In the genomic region with DNA sequence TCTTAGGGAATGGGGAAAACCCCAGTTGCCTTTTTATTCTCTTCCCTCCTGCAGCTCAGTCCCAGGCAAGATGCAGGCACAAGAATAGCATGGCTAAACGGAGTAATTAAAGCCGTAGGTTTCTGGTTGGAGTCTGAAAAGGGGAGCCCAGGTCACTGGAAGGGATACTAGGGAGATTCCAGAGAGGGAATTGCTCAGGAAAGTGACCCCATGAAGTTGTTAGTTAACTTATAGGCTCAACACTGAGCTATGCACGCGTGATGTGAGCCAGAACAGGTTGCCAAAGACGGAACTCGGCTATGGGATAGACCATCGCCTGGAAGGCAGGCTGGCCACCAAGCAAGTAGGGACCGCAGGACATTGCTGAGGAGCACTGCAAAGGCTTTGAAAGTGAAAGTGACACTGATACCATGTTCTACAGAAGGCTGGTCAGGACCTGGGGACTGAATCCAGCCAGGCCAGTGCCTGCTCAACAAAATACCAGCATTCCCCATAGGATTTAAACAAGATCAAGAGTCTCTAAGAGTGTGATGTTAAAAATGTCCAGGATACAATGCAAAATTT, we compare ENCODE assay signal across 21 cellular contexts. TPM values are rescaled to one million over a fixed set of nuclear protein-coding genes. Genes with fewer than 3 reads are reported as not detected.
DNase-seq lines count a peak whose midpoint lies in the region; ATAC-seq, FAIRE-seq and TF ChIP-seq lines count a peak whose summit lies in the region.
"Had no signal": no experiment of that assay in that cellular context is flagged by ENCODE, and none has a peak within 500 bp of the region (broad histone marks: within the 10 kb centered on the region; RNA-seq: fewer than 3 reads in every experiment).

No MANE protein-coding gene starts in this region.

- CTCF ChIA-PET in GM12878 (lab: Yijun Ruan, JAX) (interaction anchor here (0.8 to 6.3 kb wide), 5 partner anchors 9 to 41 kb away, joined by 3 to 55 read pairs (median 4); no protein-coding TSS in a partner anchor), HEK293T (lab: Yijun Ruan, JAX) (no interaction called here)

- no peak for TF ChIP-seq EP300 in GM12878 (IDR thresholded peaks at IDR 0.05; ENCODE audit: borderline replicate concordance in 1 of 2, control insufficient read depth in 1 of 2, low read depth in 2 of 2, low read length in 2 of 2)

- intact Hi-C loops in GM12878 (cut with micrococcal nuclease; ENCODE audit: unreplicated experiment), result no loop called here

- H3K4me3 ChIP-seq in GM12865 (ENCODE audit: low read depth, low read length) (no peak overlapping the region), GM12878 (no peak overlapping the region), skeletal muscle tissue (ENCODE audit: low read length in 3 of 3) (peak overlapping the region; percentile 60 to 69 (median 64))
- H3K4me3 ChIP-seq: BLaER1, esophagus muscularis mucosa, HAP-1, upper lobe of left lung had no signal

- ATAC-seq in GM12878 (peak; percentile 75), left lobe of liver (peak; percentile 86), GM21717 (IDR thresholded peaks at IDR 0.05; ENCODE audit: unreplicated experiment) (no peak)

- SMC1A ChIA-PET in GM12878 (lab: Charles Lee; ENCODE audit: uncharacterized antibody, unreplicated experiment), result interaction anchor here (1.6 to 12.9 kb wide), 4 partner anchors 12 to 49 kb away, joined by 5 to 239 read pairs (median 91); no protein-coding TSS in a partner anchor

- H3K4me1 ChIP-seq in GM12878 (ENCODE audit: control insufficient read depth, insufficient read depth, low read length) (peaks cover 37% of the 10 kb centered on the region), skeletal muscle tissue (ENCODE audit: control insufficient read depth in 3 of 3, insufficient read depth in 3 of 3, low read length in 3 of 3) (peaks cover 25 to 30% (median 30%) of the 10 kb centered on the region in 3 donors)
- H3K4me1 ChIP-seq: HAP-1 had no signal

- H3K79me2 ChIP-seq in GM12878 (ENCODE audit: control insufficient read depth, insufficient read depth, low read length), result peaks cover 82% of the 10 kb centered on the region

- TF ChIP-seq POLR2A in GM12878 (IDR thresholded peaks at IDR 0.05; ENCODE audit: low read depth, low read length), result no peak

- RAD21 ChIA-PET in GM12878 (lab: Charles Lee; ENCODE audit: unreplicated experiment), result interaction anchor here (0.8 to 8.0 kb wide), 5 partner anchors 11 to 83 kb away, joined by 3 to 98 read pairs (median 3); no protein-coding TSS in a partner anchor

- TF ChIP-seq CTCF in GM12865 (IDR thresholded peaks at IDR 0.05; ENCODE audit: insufficient read depth, low read depth, low read length, missing control alignments), result no peak
- no peak for TF ChIP-seq CTCF in GM12878 (IDR thresholded peaks at IDR 0.05 in 2 of 3, conservative IDR thresholded peaks at IDR 0.05 in 1 of 3; ENCODE audit: control insufficient read depth in 2 of 3, extremely low read depth in 1 of 3, insufficient read depth in 1 of 3, low read depth in 3 of 3, low read length in 3 of 3)

- peak overlapping the region; percentile 65 for H3K4me2 ChIP-seq in GM12878 (ENCODE audit: control insufficient read depth, insufficient read depth)
- H3K4me2 ChIP-seq: BLaER1 had no signal

- BruUV-seq in GM12878 (replicated peaks; lab: Mats Ljungman, UMichigan), result no TSS peak

- POLR2A ChIA-PET in GM12878 (lab: Charles Lee), result interaction anchor here (0.8 to 1.8 kb wide), 3 partner anchors 10 to 48 kb away, joined by 3 to 9 read pairs (median 3); a partner anchor contains a TSS
- POLR2A ChIA-PET in HEK293T (lab: Yijun Ruan, JAX), result no interaction called here

- H3K9me3 ChIP-seq in GM12878 (replicated peaks; ENCODE audit: control insufficient read depth, insufficient read depth, low read length), result no peaks in the 10 kb centered on the region
- H3K9me3 ChIP-seq in skeletal muscle tissue (ENCODE audit: control insufficient read depth in 3 of 3, low read length in 3 of 3), result no peaks in the 10 kb centered on the region
- H3K9me3 ChIP-seq: BLaER1, esophagus muscularis mucosa, HAP-1, upper lobe of left lung had no signal

- peak overlapping the region; percentile 24; the same call in 1 of the 2 replicates for H3K27ac ChIP-seq in GM12878 (ENCODE audit: control insufficient read depth, insufficient read depth)
- H3K27ac ChIP-seq in skeletal muscle tissue (ENCODE audit: low read depth, low read length), result peak overlapping the region; percentile 70
- H3K27ac ChIP-seq: BLaER1, esophagus muscularis mucosa, HL-60 had no signal

- H3K36me3 ChIP-seq in GM12878 (ENCODE audit: control insufficient read depth in 2 of 2, insufficient read depth in 2 of 2, low read length in 1 of 2), result no peaks in the 10 kb centered on the region
- H3K36me3 ChIP-seq in skeletal muscle tissue (ENCODE audit: control insufficient read depth in 3 of 3, insufficient read depth in 3 of 3, low read length in 3 of 3), result no peaks in the 10 kb centered on the region
- H3K36me3 ChIP-seq: esophagus muscularis mucosa, HAP-1, upper lobe of left lung had no signal

- no peaks in the 10 kb centered on the region for H4K20me1 ChIP-seq in GM12878 (ENCODE audit: control insufficient read depth, insufficient read depth)

- no peak overlapping the region for H2AFZ ChIP-seq in GM12878 (ENCODE audit: control insufficient read depth, low read depth, low read length)

- no peak overlapping the region for H3K9ac ChIP-seq in GM12878 (ENCODE audit: control insufficient read depth, insufficient read depth, low read length)
- peak overlapping the region; percentile 55 to 63 (median 59) for H3K9ac ChIP-seq in skeletal muscle tissue (ENCODE audit: low read depth in 1 of 3, low read length in 3 of 3)
- H3K9ac ChIP-seq: BLaER1 had no signal

- DNase-seq in GM12865 (ENCODE audit: low read depth), result peak; percentile 45
- DNase-seq in GM12878 (ENCODE audit: low read depth, low spot score), result no peak
- DNase-seq in left lobe of liver (ENCODE audit: low spot score), result no peak
- DNase-seq in AG08396 (ENCODE audit: low spot score), result no peak
- DNase-seq in HEK293T (ENCODE audit: extremely low spot score), result no peak
- no peak for DNase-seq in LoVo (ENCODE audit: low spot score)
- DNase-seq: DMS79; mesendoderm; NCI-H187; NCI-H69; nucleus accumbens; RPMI8226; stimulated activated CD8-positive, alpha-beta memory T cell treated with anti-CD3 and anti-CD28 coated beads, Interleukin-4, amount 100 ng/mL, for 48 hours; T-helper 1 cell; upper lobe of left lung had no signal

- FAIRE-seq in GM12878 (lab: Jason Lieb, UNC), result no peak

- 84% methylated on average over 8 of the region's 8 CpGs for WGBS in GM12878 (ENCODE audit: insufficient coverage, insufficient replicate concordance, low lambda C conversion rate, missing lambda C conversion rate)

- no peak for TF ChIP-seq RAD21 in GM12878 (IDR thresholded peaks at IDR 0.05; ENCODE audit: insufficient read depth, low read depth, low read length)

- in situ Hi-C loops in GM12878 (cut with MboI), result no loop called here

- H3K27me3 ChIP-seq in GM12878 (replicated peaks in 1 of 2; ENCODE audit: control insufficient read depth in 2 of 2, insufficient read depth in 2 of 2, low read length in 1 of 2) (no peaks in the 10 kb centered on the region), skeletal muscle tissue (ENCODE audit: control insufficient read depth in 3 of 3, insufficient read depth in 3 of 3, low read length in 3 of 3) (no peaks in the 10 kb centered on the region)
- H3K27me3 ChIP-seq: BLaER1, esophagus muscularis mucosa, upper lobe of left lung had no signal

RNA-seq across cellular contexts. Expression of a gene that starts 7.3 kb away (rescaled TPM):
- total RNA-seq in GM12878 (2013; cell fraction: nucleolus; rRNA removed), result 108 TPM in 2 replicates
- total RNA-seq in GM12878 (2014; rRNA removed), result 36.0 and 45.0 TPM in 2 replicates
- 32.7 and 36.8 TPM in 2 replicates for total RNA-seq in GM12878 (2014; rRNA removed; fragmentation: Illumina TruSeq; extraction: Trizol)
- 62.6 and 67.5 TPM in 2 replicates for total RNA-seq in GM12878 (2021)
- polyA plus RNA-seq in GM12878 (2011; ENCODE audit: low read depth), result 22.3 TPM
- polyA plus RNA-seq in GM12878 (2011; rRNA removed), result 47.1 and 51.8 TPM in 2 replicates
- polyA plus RNA-seq in GM12878 (2011; cell fraction: cytosol; rRNA removed), result 30.7 and 31.1 TPM in 2 replicates
- 37.9 and 44.2 TPM in 2 replicates for polyA plus RNA-seq in GM12878 (2011; cell fraction: nucleus; rRNA removed)
- polyA plus RNA-seq in GM12878 (2012), result 15.6 and 22.4 TPM in 2 replicates
- polyA plus RNA-seq in GM12878 (2014; fragmentation: Illumina TruSeq; extraction: Trizol), result 36.8 and 47.7 TPM in 2 replicates
- 1 to 10 TPM; 5.5 to 5.6 TPM for polyA plus RNA-seq in GM12878 (2014; fragmentation: Nextera tagmentation; extraction: Ambion mirVana)
- 31.2 and 35.1 TPM in 2 replicates for polyA plus RNA-seq in GM12878 (2014; rRNA removed)
- polyA plus RNA-seq in GM12878 (2016; fragmentation: Nextera tagmentation; extraction: Ambion mirVana), result 10 to 100 TPM; 50.6 to 54.4 TPM
- polyA minus RNA-seq in GM12878 (2011; rRNA and poly(A)+ RNA removed), result 61.9 and 69.6 TPM in 2 replicates
- 24.6 and 24.9 TPM in 2 replicates for polyA minus RNA-seq in GM12878 (2011; cell fraction: cytosol; rRNA and poly(A)+ RNA removed)
- 20.8 and 29.6 TPM in 2 replicates for polyA minus RNA-seq in GM12878 (2011; cell fraction: nucleus; rRNA and poly(A)+ RNA removed)
- 27.6 TPM for total RNA-seq in left lobe of liver
- 21.9 TPM for total RNA-seq in skeletal muscle tissue

RNA-seq across cellular contexts. Expression of a gene that starts 47.7 kb away (rescaled TPM):
- 581 and 595 TPM in 2 replicates for total RNA-seq in GM12878 (2013; cell fraction: nucleolus; rRNA removed)
- total RNA-seq in GM12878 (2014; rRNA removed) (228 and 270 TPM in 2 replicates), GM12878 (2014; rRNA removed; fragmentation: Illumina TruSeq; extraction: Trizol) (248 and 251 TPM in 2 replicates), GM12878 (2021) (222 and 244 TPM in 2 replicates), left lobe of liver (74.5 TPM), skeletal muscle tissue (291 TPM)
- polyA plus RNA-seq in GM12878 (2011; ENCODE audit: low read depth), result 164 TPM
- polyA plus RNA-seq in GM12878 (2011; rRNA removed) (474 and 566 TPM in 2 replicates), GM12878 (2014; fragmentation: Illumina TruSeq; extraction: Trizol) (354 and 392 TPM in 2 replicates), GM12878 (2014; fragmentation: Nextera tagmentation; extraction: Ambion mirVana) (100 to 1,000 TPM; 169 to 174 TPM), GM12878 (2014; rRNA removed) (232 and 290 TPM in 2 replicates), GM12878 (2016; fragmentation: Nextera tagmentation; extraction: Ambion mirVana) (100 to 1,000 TPM; 315 to 334 TPM)
- 143 and 155 TPM in 2 replicates for polyA plus RNA-seq in GM12878 (2011; cell fraction: cytosol; rRNA removed)
- polyA plus RNA-seq in GM12878 (2011; cell fraction: nucleus; rRNA removed), result 289 and 340 TPM in 2 replicates
- 194 and 223 TPM in 2 replicates for polyA plus RNA-seq in GM12878 (2012)
- 174 and 362 TPM in 2 replicates for polyA minus RNA-seq in GM12878 (2011; rRNA and poly(A)+ RNA removed)
- 88.3 and 99.6 TPM in 2 replicates for polyA minus RNA-seq in GM12878 (2011; cell fraction: cytosol; rRNA and poly(A)+ RNA removed)
- polyA minus RNA-seq in GM12878 (2011; cell fraction: nucleus; rRNA and poly(A)+ RNA removed), result 110 and 165 TPM in 2 replicates

RNA-seq across cellular contexts. Expression of a gene that starts 47.9 kb away (rescaled TPM):
- total RNA-seq in GM12878 (2013; cell fraction: nucleolus; rRNA removed), result 398 and 445 TPM in 2 replicates
- total RNA-seq in GM12878 (2014; rRNA removed), result 275 and 279 TPM in 2 replicates
- total RNA-seq in GM12878 (2014; rRNA removed; fragmentation: Illumina TruSeq; extraction: Trizol), result 233 and 234 TPM in 2 replicates
- 344 and 348 TPM in 2 replicates for total RNA-seq in GM12878 (2021)
- polyA plus RNA-seq in GM12878 (2011; ENCODE audit: low read depth), result 172 TPM
- 88.3 and 135 TPM in 2 replicates for polyA plus RNA-seq in GM12878 (2011; rRNA removed)
- 161 and 182 TPM in 2 replicates for polyA plus RNA-seq in GM12878 (2011; cell fraction: cytosol; rRNA removed)
- 336 and 338 TPM in 2 replicates for polyA plus RNA-seq in GM12878 (2011; cell fraction: nucleus; rRNA removed)
- 264 and 294 TPM in 2 replicates for polyA plus RNA-seq in GM12878 (2012)
- polyA plus RNA-seq in GM12878 (2014; fragmentation: Illumina TruSeq; extraction: Trizol), result 306 and 383 TPM in 2 replicates
- polyA plus RNA-seq in GM12878 (2014; fragmentation: Nextera tagmentation; extraction: Ambion mirVana), result 10 to 100 TPM; 19.5 to 56.8 TPM
- polyA plus RNA-seq in GM12878 (2014; rRNA removed), result 166 and 180 TPM in 2 replicates
- 100 to 1,000 TPM; 264 to 273 TPM for polyA plus RNA-seq in GM12878 (2016; fragmentation: Nextera tagmentation; extraction: Ambion mirVana)
- polyA minus RNA-seq in GM12878 (2011; rRNA and poly(A)+ RNA removed), result 236 and 259 TPM in 2 replicates
- 110 and 125 TPM in 2 replicates for polyA minus RNA-seq in GM12878 (2011; cell fraction: cytosol; rRNA and poly(A)+ RNA removed)
- 148 and 204 TPM in 2 replicates for polyA minus RNA-seq in GM12878 (2011; cell fraction: nucleus; rRNA and poly(A)+ RNA removed)
- total RNA-seq in left lobe of liver, result 490 TPM
- 473 TPM for total RNA-seq in skeletal muscle tissue

Comparison
In these comparisons a context has a peak if more than half of its experiments do, and no peak if none do; other contexts are left out.
1. H3K4me3 ChIP-seq: peak in skeletal muscle tissue (3 of 3); none in GM12865 (single experiment) and GM12878 (single experiment).